In the genomic region with DNA sequence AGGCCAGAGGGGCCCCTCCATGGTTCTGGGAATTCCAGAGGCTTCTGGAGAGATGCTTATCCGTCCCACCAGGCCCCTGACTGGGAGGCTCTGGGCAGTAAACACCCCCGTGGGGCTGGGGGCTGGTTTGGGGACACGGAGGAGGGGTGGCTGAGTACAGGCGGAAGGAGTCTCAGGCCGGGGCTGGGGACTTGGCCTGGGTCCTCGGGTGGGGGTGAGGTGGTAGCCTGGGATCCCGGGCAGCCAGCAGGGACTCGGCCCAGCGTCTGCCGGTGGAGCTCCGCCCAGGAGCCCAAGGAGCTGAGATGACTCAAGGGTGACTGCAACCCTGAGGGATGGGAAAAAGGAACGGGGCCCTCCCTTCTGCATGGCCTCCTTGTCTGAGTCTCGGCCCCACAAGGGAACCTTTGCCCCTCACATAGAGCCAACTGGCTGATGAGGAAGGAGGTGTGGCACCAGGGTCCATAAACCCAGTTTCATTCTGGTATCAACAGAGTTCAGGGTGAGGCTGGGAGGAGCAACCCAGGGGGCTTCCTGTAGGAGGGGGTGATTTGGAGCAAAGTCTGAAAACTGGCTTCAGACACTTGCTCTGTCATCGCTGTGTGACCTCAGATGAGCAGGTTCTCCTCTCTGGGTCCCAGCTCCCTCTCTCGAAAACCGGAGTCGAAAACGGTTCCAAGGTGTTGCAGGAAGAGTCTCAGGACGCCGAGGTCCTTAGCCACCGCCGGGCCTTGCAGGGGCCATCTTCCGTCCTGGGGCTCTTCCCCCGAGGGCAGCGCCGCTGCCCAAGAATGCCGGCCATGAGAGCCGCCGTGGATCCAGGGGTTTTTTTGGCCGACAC, we compare ENCODE assay signal across 11 cellular contexts. TPM values are rescaled to one million over a fixed set of nuclear protein-coding genes. Genes with fewer than 3 reads are reported as not detected.
DNase-seq lines count a peak whose midpoint lies in the region; ATAC-seq and TF ChIP-seq lines count a peak whose summit lies in the region.
"Had no signal": no experiment of that assay in that cellular context is flagged by ENCODE, and none has a peak within 500 bp of the region (broad histone marks: within the 10 kb centered on the region; RNA-seq: fewer than 3 reads in every experiment).

No MANE protein-coding gene starts in this region.

- no peak overlapping the region for H3K4me3 Mint-ChIP-seq in activated CD4-positive, alpha-beta memory T cell treated with anti-CD3 and anti-CD28 coated beads, Interleukin-2, amount 10 ng/mL, durations not matched to agents 7 days and 5 days
- H3K4me3 Mint-ChIP-seq: activated naive CD4-positive, alpha-beta T cell treated with anti-CD3 and anti-CD28 coated beads for 36 hours had no signal

- H3K36me3 ChIP-seq in upper lobe of right lung: no peaks in the 10 kb centered on the region
- H3K36me3 ChIP-seq: BE2C had no signal

- no peak overlapping the region for H3K27ac Mint-ChIP-seq in activated CD4-positive, alpha-beta memory T cell treated with anti-CD3 and anti-CD28 coated beads, Interleukin-2, amount 10 ng/mL, durations not matched to agents 7 days and 5 days
- H3K27ac Mint-ChIP-seq: activated naive CD4-positive, alpha-beta T cell treated with anti-CD3 and anti-CD28 coated beads for 36 hours had no signal

- H3K36me3 Mint-ChIP-seq in activated CD4-positive, alpha-beta memory T cell treated with anti-CD3 and anti-CD28 coated beads, Interleukin-2, amount 10 ng/mL, durations not matched to agents 7 days and 5 days (ENCODE audit: low read depth): no peaks in the 10 kb centered on the region

- intact Hi-C loops in upper lobe of right lung (cut with DNase I): no loop called here

- CTCF ChIA-PET in activated CD4-positive, alpha-beta memory T cell treated with anti-CD3 and anti-CD28 coated beads, Interleukin-2, amount 10 ng/mL, durations not matched to agents 7 days and 5 days (lab: Charles Lee): no interaction called here

- peak overlapping the region; percentile 68 for H3K27ac ChIP-seq in upper lobe of right lung

- peak; percentile 50 for ATAC-seq in upper lobe of right lung
- ATAC-seq in GM18505 (IDR thresholded peaks at IDR 0.05; ENCODE audit: unreplicated experiment): no peak

- peaks cover 6% of the 10 kb centered on the region for H3K9me3 ChIP-seq in upper lobe of right lung

- no peak for TF ChIP-seq CTCF in upper lobe of right lung (IDR thresholded peaks at IDR 0.05)

- DNase-seq in SIG-M5 treated with dmso at 0.1 percent for 504 hours (lab: John Stamatoyannopoulos, UW; ENCODE audit: unreplicated experiment): peak; percentile 42
- DNase-seq in SIG-M5 (lab: John Stamatoyannopoulos, UW): no peak
- peak; percentile 76 for DNase-seq in amniotic epithelial cell (ENCODE audit: low read depth)
- peak; percentile 85 for DNase-seq in iris pigment epithelial cell (ENCODE audit: low read depth)
- DNase-seq in upper lobe of right lung: no peak
- DNase-seq in activated CD4-positive, alpha-beta memory T cell treated with anti-CD3 and anti-CD28 coated beads, Interleukin-2, amount 10 ng/mL, durations not matched to agents 7 days and 5 days: no peak
- DNase-seq in SKM-1 treated with dmso at 0.1 percent for 144 hours (lab: John Stamatoyannopoulos, UW; ENCODE audit: unreplicated experiment): no peak
- DNase-seq: activated naive CD4-positive, alpha-beta T cell treated with anti-CD3 and anti-CD28 coated beads for 36 hours; BE2C had no signal

- H3K4me1 Mint-ChIP-seq in activated CD4-positive, alpha-beta memory T cell treated with anti-CD3 and anti-CD28 coated beads, Interleukin-2, amount 10 ng/mL, durations not matched to agents 7 days and 5 days: no peaks in the 10 kb centered on the region

- POLR2A ChIA-PET in activated CD4-positive, alpha-beta memory T cell treated with anti-CD3 and anti-CD28 coated beads, Interleukin-2, amount 10 ng/mL, durations not matched to agents 7 days and 5 days (lab: Charles Lee): no interaction called here

- no peaks in the 10 kb centered on the region for H3K27me3 Mint-ChIP-seq in activated CD4-positive, alpha-beta memory T cell treated with anti-CD3 and anti-CD28 coated beads, Interleukin-2, amount 10 ng/mL, durations not matched to agents 7 days and 5 days

- no peaks in the 10 kb centered on the region for H3K9me3 Mint-ChIP-seq in activated CD4-positive, alpha-beta memory T cell treated with anti-CD3 and anti-CD28 coated beads, Interleukin-2, amount 10 ng/mL, durations not matched to agents 7 days and 5 days
- H3K9me3 Mint-ChIP-seq: activated naive CD4-positive, alpha-beta T cell treated with anti-CD3 and anti-CD28 coated beads for 36 hours had no signal

- no peak for TF ChIP-seq POLR2A in GM18505 (IDR thresholded peaks at IDR 0.05; ENCODE audit: borderline replicate concordance, extremely low read depth, insufficient read depth, insufficient read length)

- H3K27me3 ChIP-seq in upper lobe of right lung: no peaks in the 10 kb centered on the region

- peaks cover 4% of the 10 kb centered on the region for H3K4me1 ChIP-seq in upper lobe of right lung
- H3K4me1 ChIP-seq: BE2C had no signal

- H3K4me3 ChIP-seq in upper lobe of right lung: peak overlapping the region; percentile 31

RNA-seq across cellular contexts. Expression of a gene that starts 0.8 kb away (rescaled TPM):
- total RNA-seq in upper lobe of right lung: 15.9 TPM
- total RNA-seq in activated CD4-positive, alpha-beta memory T cell treated with anti-CD3 and anti-CD28 coated beads, Interleukin-2, amount 10 ng/mL, durations not matched to agents 7 days and 5 days: not detected
- total RNA-seq: activated naive CD4-positive, alpha-beta T cell treated with anti-CD3 and anti-CD28 coated beads for 36 hours; SK-MEL-5 had no signal

RNA-seq across cellular contexts. Expression of a gene that starts 43.0 kb away (rescaled TPM):
- 56.9 TPM for total RNA-seq in upper lobe of right lung
- not detected for total RNA-seq in activated CD4-positive, alpha-beta memory T cell treated with anti-CD3 and anti-CD28 coated beads, Interleukin-2, amount 10 ng/mL, durations not matched to agents 7 days and 5 days

RNA-seq across cellular contexts. Expression of a gene that starts 45.5 kb away (rescaled TPM):
- 245 TPM for total RNA-seq in upper lobe of right lung
- 100 to 1,000 TPM; 385 to 406 TPM for total RNA-seq in activated CD4-positive, alpha-beta memory T cell treated with anti-CD3 and anti-CD28 coated beads, Interleukin-2, amount 10 ng/mL, durations not matched to agents 7 days and 5 days

RNA-seq across cellular contexts. Expression of a gene that starts 56.5 kb away (rescaled TPM):
- not detected for total RNA-seq in upper lobe of right lung
- not detected for total RNA-seq in activated CD4-positive, alpha-beta memory T cell treated with anti-CD3 and anti-CD28 coated beads, Interleukin-2, amount 10 ng/mL, durations not matched to agents 7 days and 5 days
- total RNA-seq: activated naive CD4-positive, alpha-beta T cell treated with anti-CD3 and anti-CD28 coated beads for 36 hours; SK-MEL-5 had no signal

Comparison
In these comparisons a context has a peak if more than half of its experiments do, and no peak if none do; other contexts are left out.
1. DNase-seq: peak in SIG-M5 treated with dmso at 0.1 percent for 504 hours (single experiment), amniotic epithelial cell (single experiment) and iris pigment epithelial cell (single experiment); none in SIG-M5 (single experiment), upper lobe of right lung (single experiment), activated CD4-positive, alpha-beta memory T cell treated with anti-CD3 and anti-CD28 coated beads, Interleukin-2, amount 10 ng/mL, durations not matched to agents 7 days and 5 days (single experiment) and SKM-1 treated with dmso at 0.1 percent for 144 hours (single experiment).
2. RNA of a gene that starts 0.8 kb away (total RNA-seq): 15.9 TPM in upper lobe of right lung (single experiment); not detected in activated CD4-positive, alpha-beta memory T cell treated with anti-CD3 and anti-CD28 coated beads, Interleukin-2, amount 10 ng/mL, durations not matched to agents 7 days and 5 days; every median in the first group is over 10 times any median in the second.
3. RNA of a gene that starts 43.0 kb away (total RNA-seq): 56.9 TPM in upper lobe of right lung (single experiment); not detected in activated CD4-positive, alpha-beta memory T cell treated with anti-CD3 and anti-CD28 coated beads, Interleukin-2, amount 10 ng/mL, durations not matched to agents 7 days and 5 days; every median in the first group is over 10 times any median in the second.